Comparison of ENCODE assay signal across 27 cellular contexts in genomic region chr12:123832052-123832451, GRCh38.
"Had no signal": no experiment of that assay in that cellular context is flagged by ENCODE, and none has a peak within 500 bp of the region (broad histone marks: within the 10 kb centered on the region; RNA-seq: fewer than 3 reads in every experiment).

No MANE protein-coding gene starts in this region.

- H3K4me3 ChIP-seq: colonic mucosa, esophagus squamous epithelium, gastrocnemius medialis, heart right ventricle, left lung, lower lobe of right lung, mucosa of descending colon had no signal

- H3K9me3 Mint-ChIP-seq: dendritic cell treated with granulocyte-macrophage colony-stimulating factor and Interleukin-4, amounts not matched to agents 40 ng/mL and 50 ng/mL, for 4 days; effector memory CD8-positive, alpha-beta T cell had no signal

- H3K9me3 ChIP-seq: colonic mucosa, gastrocnemius medialis, lower lobe of right lung, mucosa of descending colon had no signal

- H3K27me3 Mint-ChIP-seq: dendritic cell treated with granulocyte-macrophage colony-stimulating factor and Interleukin-4, amounts not matched to agents 40 ng/mL and 50 ng/mL, for 4 days had no signal

- H3K27me3 ChIP-seq: colonic mucosa, gastrocnemius medialis, heart right ventricle, left lung had no signal

- FAIRE-seq: endometrium, islet of Langerhans, keratinocyte had no signal

- H3K4me1 ChIP-seq: colonic mucosa, esophagus squamous epithelium, gastrocnemius medialis, heart right ventricle, left lung, lower lobe of right lung had no signal

- H3K36me3 ChIP-seq: colonic mucosa, esophagus squamous epithelium, gastrocnemius medialis, heart right ventricle, left lung, lower lobe of right lung had no signal

- H3K4me1 Mint-ChIP-seq: endodermal cell, mesothelial cell of epicardium had no signal

- H3K4me3 Mint-ChIP-seq: dendritic cell treated with granulocyte-macrophage colony-stimulating factor and Interleukin-4, amounts not matched to agents 40 ng/mL and 50 ng/mL, for 4 days; effector memory CD8-positive, alpha-beta T cell; endodermal cell; mesothelial cell of epicardium had no signal

- ATAC-seq: effector memory CD8-positive, alpha-beta T cell; esophagus mucosa; gastrocnemius medialis; heart right ventricle; left cardiac atrium; left lung; left ventricle myocardium superior; lower lobe of right lung; mucosa of descending colon had no signal

- H3K27ac ChIP-seq: colonic mucosa, epithelial cell of prostate, esophagus squamous epithelium, gastrocnemius medialis, heart right ventricle, left lung, lower lobe of right lung had no signal

- H3K36me3 Mint-ChIP-seq: mesothelial cell of epicardium had no signal

- H3K27ac Mint-ChIP-seq: dendritic cell treated with granulocyte-macrophage colony-stimulating factor and Interleukin-4, amounts not matched to agents 40 ng/mL and 50 ng/mL, for 4 days; effector memory CD8-positive, alpha-beta T cell; endodermal cell; mesothelial cell of epicardium had no signal

- DNase-seq: colonic mucosa; cortex of kidney; effector CD8-positive, alpha-beta T cell; effector memory CD8-positive, alpha-beta T cell; endodermal cell; erythroblast; esophagus squamous epithelium; foreskin fibroblast; foreskin melanocyte; gastrocnemius medialis; glutamatergic neuron; head of caudate nucleus; heart right ventricle; hippocampal formation; left cardiac atrium; left lung; left ventricle myocardium superior; lower lobe of right lung; mesenchymal stem cell; mucosa of descending colon had no signal
